Comparison of ENCODE assay signal across 8 cellular contexts in the genomic region with DNA sequence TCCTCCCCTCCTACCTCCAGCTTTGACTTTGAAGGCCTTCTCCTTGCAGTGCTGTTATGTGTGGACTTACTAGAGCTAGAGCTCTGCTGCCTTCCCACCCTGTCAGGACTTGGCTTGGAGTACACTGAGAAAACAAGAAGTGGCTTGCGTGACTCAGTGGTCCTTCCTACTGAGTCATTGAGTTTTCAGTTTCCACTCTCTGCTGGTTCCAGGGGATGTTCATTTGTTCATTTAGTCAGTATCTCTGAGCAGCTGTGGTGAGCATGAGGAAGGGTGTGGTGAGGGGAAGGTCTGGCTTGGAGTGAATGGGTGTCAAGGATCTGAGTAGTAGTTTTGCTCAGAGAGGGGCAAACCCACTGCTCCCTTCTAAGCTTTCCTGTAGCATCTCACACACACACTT. TPM values are rescaled to one million over a fixed set of nuclear protein-coding genes. Genes with fewer than 3 reads are reported as not detected.
DNase-seq lines count a peak whose midpoint lies in the region; ATAC-seq and TF ChIP-seq lines count a peak whose summit lies in the region.

No MANE protein-coding gene starts in this region.

- H3K4me1 Mint-ChIP-seq in activated T-cell treated with anti-CD3 and anti-CD28 coated beads, Interleukin-2, amount 50 U/mL, for 4 hours (ENCODE audit: low read depth): peaks cover 20% of the 10 kb centered on the region

- no peak for TF ChIP-seq CTCF in mucosa of descending colon (IDR thresholded peaks at IDR 0.05)

- intact Hi-C loops in mucosa of descending colon (cut with DNase I, micrococcal nuclease): no loop called here

- no peaks in the 10 kb centered on the region for H3K36me3 ChIP-seq in mucosa of descending colon (ENCODE audit: low read depth)

- H3K36me3 Mint-ChIP-seq in activated T-cell treated with anti-CD3 and anti-CD28 coated beads, Interleukin-2, amount 50 U/mL, for 4 hours (ENCODE audit: insufficient read depth): no peaks in the 10 kb centered on the region

- peaks cover 2% of the 10 kb centered on the region for H3K9me3 ChIP-seq in mucosa of descending colon

- H3K4me3 Mint-ChIP-seq in activated T-cell treated with anti-CD3 and anti-CD28 coated beads, Interleukin-2, amount 50 U/mL, for 4 hours: peak overlapping the region; percentile 13

- peaks cover 3% of the 10 kb centered on the region for H3K27me3 Mint-ChIP-seq in activated T-cell treated with anti-CD3 and anti-CD28 coated beads, Interleukin-2, amount 50 U/mL, for 4 hours (ENCODE audit: low read depth)

- peak; percentile 98 to 99 for ATAC-seq in activated T-cell treated with anti-CD3 and anti-CD28 coated beads, Interleukin-2, amount 50 U/mL, for 4 hours
- ATAC-seq in HG03439 (IDR thresholded peaks at IDR 0.05; ENCODE audit: unreplicated experiment) (no peak), mucosa of descending colon (no peak)

- H3K9me3 Mint-ChIP-seq in activated T-cell treated with anti-CD3 and anti-CD28 coated beads, Interleukin-2, amount 50 U/mL, for 4 hours: peaks cover 14% of the 10 kb centered on the region

- DNase-seq in GM03348 (ENCODE audit: low spot score) (peak; percentile 60), LHCN-M2 (ENCODE audit: low read depth) (peak; percentile 88), non-pigmented ciliary epithelial cell (ENCODE audit: low read depth) (peak; percentile 45), mucosa of descending colon (no peak), SHP77 treated with DMSO at 0.1 percent for 48 hours (lab: John Stamatoyannopoulos, UW) (no peak), GF-D8 (lab: John Stamatoyannopoulos, UW) (no peak)
- DNase-seq in activated T-cell treated with anti-CD3 and anti-CD28 coated beads, Interleukin-2, amount 50 U/mL, for 4 hours: peak; percentile 48

- H3K4me1 ChIP-seq in mucosa of descending colon (ENCODE audit: low read depth): no peaks in the 10 kb centered on the region

- no peak overlapping the region for H3K4me3 ChIP-seq in mucosa of descending colon

RNA-seq across cellular contexts. Expression of a gene that starts 17.2 kb away (rescaled TPM):
- total RNA-seq in LHCN-M2 (2014; rRNA removed) (90.2 and 105 TPM in 2 replicates), mucosa of descending colon (10 to 100 TPM in 2 of 3 donors, 1 to 10 TPM in 1; 7.6 to 17.2 (median 12.0) TPM)
- 30.2 TPM for polyA plus RNA-seq in LHCN-M2 (2012)
- 10 to 100 TPM; 33.8 to 43.1 (median 33.9) TPM for total RNA-seq in activated T-cell treated with anti-CD3 and anti-CD28 coated beads, Interleukin-2, amount 50 U/mL, for 4 hours

Comparison
In these comparisons a context has a peak if more than half of its experiments do, and no peak if none do; other contexts are left out.
1. DNase-seq: peak in GM03348 (single experiment), LHCN-M2 (single experiment), activated T-cell treated with anti-CD3 and anti-CD28 coated beads, Interleukin-2, amount 50 U/mL, for 4 hours (single experiment) and non-pigmented ciliary epithelial cell (single experiment); none in mucosa of descending colon (0 of 3), SHP77 treated with DMSO at 0.1 percent for 48 hours (single experiment) and GF-D8 (single experiment).
2. ATAC-seq: peak in activated T-cell treated with anti-CD3 and anti-CD28 coated beads, Interleukin-2, amount 50 U/mL, for 4 hours (2 of 2); none in HG03439 (single experiment) and mucosa of descending colon (single experiment).